ENCODE assay signal across 10 cellular contexts in the genomic region with DNA sequence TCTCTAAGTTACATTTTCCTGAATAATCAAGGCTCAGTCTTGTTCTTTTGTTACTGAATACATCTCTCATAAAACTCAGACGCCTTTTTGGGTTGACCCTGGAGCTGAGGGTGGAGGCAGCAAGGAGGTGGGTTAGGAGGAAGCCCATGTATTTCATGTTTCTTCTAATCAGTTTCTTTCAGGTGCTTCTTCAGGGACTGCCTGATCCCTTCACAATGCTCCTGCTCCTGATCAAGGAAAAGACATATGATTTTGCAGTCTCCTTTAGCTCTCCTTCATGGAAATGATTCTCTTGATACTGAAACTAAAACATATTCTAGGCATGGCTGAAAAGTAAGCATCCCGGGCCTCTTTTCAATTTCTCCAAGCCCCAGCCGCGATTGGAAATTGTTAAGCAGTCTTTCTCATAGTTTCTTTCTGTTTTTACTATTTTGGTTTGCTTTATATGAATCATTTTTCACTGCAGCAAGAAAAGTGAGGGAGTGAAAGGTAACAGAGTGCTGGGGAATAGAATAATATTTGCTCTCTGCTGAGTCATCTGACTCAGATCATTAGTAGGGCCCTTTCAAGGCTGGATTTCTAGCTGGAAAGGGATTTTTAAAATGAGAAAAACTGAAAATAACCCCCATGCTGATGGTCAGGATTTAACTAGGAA.
A peak's percentile ranks its signal among the peaks of the same experiment; 100 is the strongest.
DNase-seq lines count a peak whose midpoint lies in the region; ATAC-seq and TF ChIP-seq lines count a peak whose summit lies in the region.
"Had no signal": no experiment of that assay in that cellular context is flagged by ENCODE, and none has a peak within 500 bp of the region (broad histone marks: within the 10 kb centered on the region; RNA-seq: fewer than 3 reads in every experiment).

No MANE protein-coding gene starts in this region.

- no peak for TF ChIP-seq CTCF in AG04450 (IDR thresholded peaks at IDR 0.05; ENCODE audit: low read depth, low read length)
- no peak for TF ChIP-seq CTCF in PC-3 (conservative IDR thresholded peaks at IDR 0.05; ENCODE audit: low read depth, low read length)
- TF ChIP-seq CTCF in progenitor cell of endocrine pancreas (IDR thresholded peaks at IDR 0.05; ENCODE audit: unreplicated experiment): no peak

- H3K36me3 Mint-ChIP-seq in progenitor cell of endocrine pancreas (ENCODE audit: insufficient read depth): no peaks in the 10 kb centered on the region

- no peaks in the 10 kb centered on the region for H3K9me2 ChIP-seq in PC-3 (replicated peaks; ENCODE audit: low read length)

- H3K36me3 ChIP-seq in PC-3 (ENCODE audit: low read depth, low read length): no peaks in the 10 kb centered on the region

- H2AFZ ChIP-seq in PC-3 (ENCODE audit: low read length): peak overlapping the region; percentile 70

- H3K9me3 ChIP-seq in AG04450 (ENCODE audit: control insufficient read depth, insufficient read depth, low read length) (no peaks in the 10 kb centered on the region), PC-3 (ENCODE audit: low read length) (no peaks in the 10 kb centered on the region)

- intact Hi-C loops in PC-3 (cut with micrococcal nuclease): no loop called here

- H3K4me1 ChIP-seq in PC-3 (ENCODE audit: insufficient read depth, low read length): peaks cover 26% of the 10 kb centered on the region

- TF ChIP-seq POLR2A in GM18505 (IDR thresholded peaks at IDR 0.05; ENCODE audit: borderline replicate concordance, extremely low read depth, insufficient read depth, insufficient read length): no peak

- peak overlapping the region; percentile 76 for H3K27ac Mint-ChIP-seq in progenitor cell of endocrine pancreas
- H3K27ac Mint-ChIP-seq: CD4-positive, alpha-beta T cell had no signal

- BruUV-seq in PC-3 (replicated peaks; lab: Mats Ljungman, UMichigan): no TSS peak

- no peaks in the 10 kb centered on the region for H3K27me3 Mint-ChIP-seq in progenitor cell of endocrine pancreas
- H3K27me3 Mint-ChIP-seq: CD4-positive, alpha-beta T cell had no signal

- H3K9me3 Mint-ChIP-seq in progenitor cell of endocrine pancreas (ENCODE audit: low read depth): peaks cover 7% of the 10 kb centered on the region

- H3K4me1 Mint-ChIP-seq in progenitor cell of endocrine pancreas (ENCODE audit: low read depth): peaks cover 14% of the 10 kb centered on the region

- H4K20me1 ChIP-seq in PC-3 (ENCODE audit: low read length): no peaks in the 10 kb centered on the region

- POLR2A ChIA-PET in AG04450 (lab: Yijun Ruan, JAX) (no interaction called here), PC-3 (lab: Charles Lee; ENCODE audit: unreplicated experiment) (no interaction called here)

- H3K9ac ChIP-seq in PC-3 (ENCODE audit: low read length): peak overlapping the region; percentile 68

- ATAC-seq in PC-3 (peak; percentile 97), GM18505 (IDR thresholded peaks at IDR 0.05; ENCODE audit: unreplicated experiment) (no peak)

- H3K4me3 ChIP-seq in AG04450 (ENCODE audit: low read depth, low read length) (peak overlapping the region; percentile 1; the same call in 1 of the 2 replicates), PC-3 (ENCODE audit: low read length) (peak overlapping the region; percentile 64)

- H3K79me2 ChIP-seq in PC-3 (ENCODE audit: low read length): no peaks in the 10 kb centered on the region

- CTCF ChIA-PET in AG04450 (lab: Charles Lee) (interaction anchor here (0.6 kb wide), 1 partner anchor 607 kb away, joined by 4 read pairs; no protein-coding TSS in a partner anchor), PC-3 (lab: Charles Lee) (no interaction called here)

- DNase-seq in AG04450 (ENCODE audit: low read depth, low spot score) (no peak), PC-3 (peak; percentile 72), fibroblast of gingiva (ENCODE audit: low read depth) (peak; percentile 26), progenitor cell of endocrine pancreas (ENCODE audit: low spot score, unreplicated experiment) (no peak), DMS 273 treated with DMSO at 0.1 percent for 48 hours (lab: John Stamatoyannopoulos, UW) (no peak), NCI-H1694 treated with DMSO at 0.1 percent for 48 hours (lab: John Stamatoyannopoulos, UW) (no peak)
- no peak for DNase-seq in stimulated activated CD8-positive, alpha-beta memory T cell treated with anti-CD3 and anti-CD28 coated beads, Interleukin-4, amount 100 ng/mL, for 48 hours
- DNase-seq: activated naive CD4-positive, alpha-beta T cell treated with anti-CD3 and anti-CD28 coated beads, Interleukin-2, amount 50 U/mL, for 16 hours; CD4-positive, alpha-beta T cell had no signal

- H3K4me3 Mint-ChIP-seq in progenitor cell of endocrine pancreas (ENCODE audit: low read depth): no peak overlapping the region
- H3K4me3 Mint-ChIP-seq: CD4-positive, alpha-beta T cell had no signal

- no peaks in the 10 kb centered on the region for H3F3A ChIP-seq in PC-3 (ENCODE audit: low read length, unreplicated experiment)

- H3K27me3 ChIP-seq in AG04450 (ENCODE audit: control insufficient read depth, insufficient read depth, low read length): no peaks in the 10 kb centered on the region
- H3K27me3 ChIP-seq in PC-3 (ENCODE audit: low read length): no peaks in the 10 kb centered on the region

- peak overlapping the region; percentile 54 for H3K27ac ChIP-seq in AG04450 (ENCODE audit: low read depth, low read length)
- peak overlapping the region; percentile 90 for H3K27ac ChIP-seq in PC-3 (ENCODE audit: low read length)

- peak overlapping the region; percentile 85 for H3K4me2 ChIP-seq in PC-3 (ENCODE audit: low read length)

Comparison
In these comparisons a context has a peak if more than half of its experiments do, and no peak if none do; other contexts are left out.
1. DNase-seq: peak in PC-3 (single experiment) and fibroblast of gingiva (single experiment); none in AG04450 (single experiment), progenitor cell of endocrine pancreas (single experiment), DMS 273 treated with DMSO at 0.1 percent for 48 hours (single experiment), stimulated activated CD8-positive, alpha-beta memory T cell treated with anti-CD3 and anti-CD28 coated beads, Interleukin-4, amount 100 ng/mL, for 48 hours (single experiment) and NCI-H1694 treated with DMSO at 0.1 percent for 48 hours (single experiment).